Comparison of ENCODE assay signal across 32 cellular contexts in genomic region chr17:47712330-47713023, GRCh38. TPM values are rescaled to one million over a fixed set of nuclear protein-coding genes. Genes with fewer than 3 reads are reported as not detected.
A peak's percentile ranks its signal among the peaks of the same experiment; 100 is the strongest.
DNase-seq lines count a peak whose midpoint lies in the region; ATAC-seq lines count a peak whose summit lies in the region.
"Had no signal": no experiment of that assay in that cellular context is flagged by ENCODE, and none has a peak within 500 bp of the region (broad histone marks: within the 10 kb centered on the region; RNA-seq: fewer than 3 reads in every experiment).

No MANE protein-coding gene starts in this region.

- peak; percentile 43 for ATAC-seq in left lobe of liver
- ATAC-seq: esophagus mucosa; left lung; Panc1; stimulated activated naive CD8-positive, alpha-beta T cell treated with anti-CD3 and anti-CD28 coated beads, Interleukin-15, amount 100 ng/mL, for 72 hours had no signal

- intact Hi-C loops in activated naive CD4-positive, alpha-beta T cell treated with anti-CD3 and anti-CD28 coated beads for 36 hours (cut with micrococcal nuclease) = no loop called here

- no peak for DNase-seq in activated naive CD4-positive, alpha-beta T cell treated with anti-CD3 and anti-CD28 coated beads for 36 hours
- no peak for DNase-seq in activated naive CD4-positive, alpha-beta T cell (lab: John Stamatoyannopoulos, UW)
- peak; percentile 24 for DNase-seq in OCI-M1 (lab: John Stamatoyannopoulos, UW)
- no peak for DNase-seq in left lobe of liver (ENCODE audit: low spot score)
- no peak for DNase-seq in anterior cingulate cortex (lab: John Stamatoyannopoulos, UW)
- no peak for DNase-seq in stimulated activated CD4-positive, alpha-beta T cell treated with anti-CD3 and anti-CD28 coated beads, Interleukin-2, amount 100 ng/mL, for 48 hours
- DNase-seq in HUDEP-2 (lab: John Stamatoyannopoulos, UW; ENCODE audit: unreplicated experiment in 76 of 76) = no peak
- DNase-seq: ACHN; activated CD4-positive, CD25-positive, alpha-beta regulatory T cell treated with anti-CD3 and anti-CD28 coated beads, Interleukin-2, amount 50 U/mL, for 72 hours; activated CD8-positive, alpha-beta memory T cell treated with anti-CD3 and anti-CD28 coated beads for 24 hours; activated gamma-delta T cell; activated T-cell treated with anti-CD3 and anti-CD28 coated beads for 4 hours; cerebellar nuclear complex; COR-L47; dermis blood vessel endothelial cell; DMS53; glutamatergic neuron; left lung; mesenchymal stem cell; MM.1S; NCI-H1436 treated with DMSO at 0.1 percent for 48 hours; NCI-H2081 treated with DMSO at 0.1 percent for 48 hours; NCI-H345; NCI-H748 treated with DMSO at 0.1 percent for 48 hours; SHP77 treated with DMSO at 0.1 percent for 48 hours; stimulated activated CD4-positive, alpha-beta T cell treated with anti-CD3 and anti-CD28 coated beads, Interleukin-1b, Interleukin-23, amount 100 ng/mL, for 48 hours; stimulated activated naive CD8-positive, alpha-beta T cell treated with anti-CD3 and anti-CD28 coated beads, Interleukin-15, amount 100 ng/mL, for 72 hours; uterus had no signal

- CTCF ChIA-PET in activated naive CD4-positive, alpha-beta T cell treated with anti-CD3 and anti-CD28 coated beads for 36 hours (lab: Charles Lee) = interaction anchor here (0.9 kb wide), 1 partner anchor 13 kb away, joined by 3 read pairs; no protein-coding TSS in a partner anchor

- no peaks in the 10 kb centered on the region for H3K9me3 Mint-ChIP-seq in activated naive CD4-positive, alpha-beta T cell treated with anti-CD3 and anti-CD28 coated beads for 36 hours
- H3K9me3 Mint-ChIP-seq: stimulated activated naive CD8-positive, alpha-beta T cell treated with anti-CD3 and anti-CD28 coated beads, Interleukin-15, amount 100 ng/mL, for 72 hours had no signal

- H3K4me3 Mint-ChIP-seq in activated naive CD4-positive, alpha-beta T cell treated with anti-CD3 and anti-CD28 coated beads for 36 hours = no peak overlapping the region
- H3K4me3 Mint-ChIP-seq: brain had no signal

- H3K4me1 Mint-ChIP-seq in activated naive CD4-positive, alpha-beta T cell treated with anti-CD3 and anti-CD28 coated beads for 36 hours (ENCODE audit: low read depth) = peaks cover 58% of the 10 kb centered on the region

- peak overlapping the region; percentile 37 for H3K27ac Mint-ChIP-seq in activated naive CD4-positive, alpha-beta T cell treated with anti-CD3 and anti-CD28 coated beads for 36 hours
- H3K27ac Mint-ChIP-seq: brain; stimulated activated naive CD8-positive, alpha-beta T cell treated with anti-CD3 and anti-CD28 coated beads, Interleukin-15, amount 100 ng/mL, for 72 hours had no signal

- H3K27me3 Mint-ChIP-seq in activated naive CD4-positive, alpha-beta T cell treated with anti-CD3 and anti-CD28 coated beads for 36 hours (ENCODE audit: low read depth) = no peaks in the 10 kb centered on the region
- H3K27me3 Mint-ChIP-seq: stimulated activated naive CD8-positive, alpha-beta T cell treated with anti-CD3 and anti-CD28 coated beads, Interleukin-15, amount 100 ng/mL, for 72 hours had no signal

- H3K36me3 Mint-ChIP-seq in activated naive CD4-positive, alpha-beta T cell treated with anti-CD3 and anti-CD28 coated beads for 36 hours (ENCODE audit: low read depth) = peaks cover 20% of the 10 kb centered on the region

RNA-seq across cellular contexts. Expression of gene TBKBP1, which starts 18.5 kb away (rescaled TPM):
- total RNA-seq in activated naive CD4-positive, alpha-beta T cell treated with anti-CD3 and anti-CD28 coated beads for 36 hours = 10 to 100 TPM; 19.5 to 19.7 TPM
- 2.2 TPM for total RNA-seq in left lobe of liver

RNA-seq across cellular contexts. Expression of gene TBX21, which starts 20.6 kb away (rescaled TPM):
- 10 to 100 TPM; 50.6 to 52.3 TPM for total RNA-seq in activated naive CD4-positive, alpha-beta T cell treated with anti-CD3 and anti-CD28 coated beads for 36 hours
- total RNA-seq in left lobe of liver = 0.38 TPM
- total RNA-seq: dermis blood vessel endothelial cell, esophagus mucosa, fibroblast of villous mesenchyme had no signal

Comparison
In these comparisons a context has a peak if more than half of its experiments do, and no peak if none do; other contexts are left out.
1. RNA of gene TBX21, which starts 20.6 kb away (total RNA-seq): 50.6 to 52.3 TPM in activated naive CD4-positive, alpha-beta T cell treated with anti-CD3 and anti-CD28 coated beads for 36 hours; 0.38 TPM in left lobe of liver (single experiment); every median in the first group is over 10 times any median in the second.